In genomic region chr2:170973225-170973491, GRCh38 we compare ENCODE assay signal across 1 cellular context.
TF ChIP-seq lines count a peak whose summit lies in the region.

No MANE protein-coding gene starts in this region.

TF ChIP-seq in IMR-90, 13 proteins besides CTCF, POLR2A, EP300 and RAD21:
- TF ChIP-seq RFX5 (IDR thresholded peaks at IDR 0.05; ENCODE audit: low read depth, low read length) (no peak), MXI1 (IDR thresholded peaks at IDR 0.05; ENCODE audit: borderline replicate concordance, low read depth, low read length) (no peak), SMC3 (IDR thresholded peaks at IDR 0.05; ENCODE audit: low read depth, low read length) (no peak), BHLHE40 (IDR thresholded peaks at IDR 0.05; ENCODE audit: low read depth, low read length) (no peak), CEBPB (IDR thresholded peaks at IDR 0.05; ENCODE audit: low read depth, low read length) (no peak), MAFK (IDR thresholded peaks at IDR 0.05; ENCODE audit: low read depth, low read length) (no peak), ELK1 (IDR thresholded peaks at IDR 0.05; ENCODE audit: borderline replicate concordance, low read depth, low read length) (no peak), NFE2L2 (IDR thresholded peaks at IDR 0.05; ENCODE audit: low read depth, low read length) (no peak), FOS (IDR thresholded peaks at IDR 0.05; ENCODE audit: low read depth, low read length) (no peak), MAZ (IDR thresholded peaks at IDR 0.05; ENCODE audit: borderline replicate concordance, low read depth, low read length) (no peak), USF2 (IDR thresholded peaks at IDR 0.05; ENCODE audit: low read depth, low read length) (no peak), CHD1 (IDR thresholded peaks at IDR 0.05; ENCODE audit: low read depth, low read length) (no peak), RCOR1 (IDR thresholded peaks at IDR 0.05; ENCODE audit: insufficient replicate concordance, low read length) (no peak)
